ENCODE assay signal across 8 cellular contexts in genomic region chr7:66996444-66997191, GRCh38. TPM values are rescaled to one million over a fixed set of nuclear protein-coding genes. Genes with fewer than 3 reads are reported as not detected.
DNase-seq lines count a peak whose midpoint lies in the region; ATAC-seq and TF ChIP-seq lines count a peak whose summit lies in the region.
"Not testable (repeated sequence)": the region's sequence is repeated elsewhere in the genome, so short reads cannot be mapped to it uniquely, and the experiment has no call there.

A gene with protein sequence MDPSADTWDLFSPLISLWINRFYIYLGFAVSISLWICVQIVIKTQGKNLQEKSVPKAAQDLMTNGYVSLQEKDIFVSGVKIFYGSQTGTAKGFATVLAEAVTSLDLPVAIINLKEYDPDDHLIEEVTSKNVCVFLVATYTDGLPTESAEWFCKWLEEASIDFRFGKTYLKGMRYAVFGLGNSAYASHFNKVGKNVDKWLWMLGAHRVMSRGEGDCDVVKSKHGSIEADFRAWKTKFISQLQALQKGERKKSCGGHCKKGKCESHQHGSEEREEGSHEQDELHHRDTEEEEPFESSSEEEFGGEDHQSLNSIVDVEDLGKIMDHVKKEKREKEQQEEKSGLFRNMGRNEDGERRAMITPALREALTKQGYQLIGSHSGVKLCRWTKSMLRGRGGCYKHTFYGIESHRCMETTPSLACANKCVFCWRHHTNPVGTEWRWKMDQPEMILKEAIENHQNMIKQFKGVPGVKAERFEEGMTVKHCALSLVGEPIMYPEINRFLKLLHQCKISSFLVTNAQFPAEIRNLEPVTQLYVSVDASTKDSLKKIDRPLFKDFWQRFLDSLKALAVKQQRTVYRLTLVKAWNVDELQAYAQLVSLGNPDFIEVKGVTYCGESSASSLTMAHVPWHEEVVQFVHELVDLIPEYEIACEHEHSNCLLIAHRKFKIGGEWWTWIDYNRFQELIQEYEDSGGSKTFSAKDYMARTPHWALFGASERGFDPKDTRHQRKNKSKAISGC (plus strand): TSS chr7:66996833. CDS start chr7:66996979, 146 bp downstream.

- 0% methylated on average over 19 of the region's 44 CpGs for WGBS in esophagus squamous epithelium, 2 donors

- peak within 1 kb of the TSS; percentile 52 for H3K27ac ChIP-seq in Karpas-422 (ENCODE audit: low read length)
- peak within 1 kb of the TSS; percentile 81 to 100 (median 95) for H3K27ac ChIP-seq in esophagus squamous epithelium

- peak within 1 kb of the TSS; percentile 92 for H3K4me2 ChIP-seq in Karpas-422 (ENCODE audit: low read depth, low read length, poor library complexity, severe bottlenecking)

- peak within 1 kb of the TSS; percentile 88 for H2AFZ ChIP-seq in Karpas-422 (ENCODE audit: low read length)

- H3K36me3 ChIP-seq in Karpas-422 (ENCODE audit: insufficient read depth, low read length), result peaks cover 12% of the 10 kb centered on the region
- H3K36me3 ChIP-seq in esophagus squamous epithelium, result peaks cover 8 to 51% (median 16%) of the 10 kb centered on the region in 3 donors

- peak in 2 of 4 donors; percentile 57 to 68 for TF ChIP-seq POLR2A in esophagus squamous epithelium (IDR thresholded peaks at IDR 0.05)

- peak; percentile 88 for ATAC-seq in GM21825 (IDR thresholded peaks at IDR 0.05; ENCODE audit: unreplicated experiment)

- peak within 1 kb of the TSS; percentile 91 for H3K4me3 ChIP-seq in Karpas-422 (ENCODE audit: low read length)
- H3K4me3 ChIP-seq in esophagus squamous epithelium, result peak within 1 kb of the TSS; percentile 88 to 91 (median 90)

- intact Hi-C loops in esophagus squamous epithelium (cut with DNase I), result not testable (repeated sequence)

- DNase-seq in DMS79 (lab: John Stamatoyannopoulos, UW) (peak; percentile 97), Karpas-422 (peak; percentile 99), RKO (ENCODE audit: low spot score) (peak; percentile 97), activated T-helper 1 cell treated with Interleukin-2 at 50 U/mL for 16 hours (ENCODE audit: low read depth) (peak; percentile 96), esophagus squamous epithelium (lab: John Stamatoyannopoulos, UW) (peak; percentile 91), myocyte (ENCODE audit: low read depth) (peak; percentile 100)
- peak; percentile 94 to 98 for DNase-seq in stimulated activated CD8-positive, alpha-beta memory T cell treated with anti-CD3 and anti-CD28 coated beads, Interleukin-7, amount 100 ng/mL, for 48 hours (ENCODE audit: extremely low read depth in 1 of 2, low read depth in 1 of 2)

- peak within 1 kb of the TSS; percentile 80 for H3K9ac ChIP-seq in Karpas-422 (ENCODE audit: low read length)

- not testable (repeated sequence) for H4K20me1 ChIP-seq in Karpas-422 (ENCODE audit: insufficient read depth, low read depth, low read length)

- not testable (repeated sequence) for H3K9me2 ChIP-seq in Karpas-422 (replicated peaks; ENCODE audit: insufficient read depth, low read length)

- peaks cover 40% of the 10 kb centered on the region for H3K79me2 ChIP-seq in Karpas-422 (ENCODE audit: low read length)

- H3K9me3 ChIP-seq in Karpas-422 (ENCODE audit: low read length); esophagus squamous epithelium: not testable (repeated sequence)

- H3K27me3 ChIP-seq in Karpas-422 (ENCODE audit: low read length); esophagus squamous epithelium: not testable (repeated sequence)

- H3K4me1 ChIP-seq in Karpas-422 (ENCODE audit: low read length) (peaks cover 18% of the 10 kb centered on the region), esophagus squamous epithelium (peaks cover 0 to 39% (median 16%) of the 10 kb centered on the region in 3 donors)

- TF ChIP-seq CTCF in esophagus squamous epithelium (IDR thresholded peaks at IDR 0.05), result not testable (repeated sequence)

RNA-seq across cellular contexts. Expression of the gene that starts here (rescaled TPM):
- 17.3 and 21.5 TPM in 2 replicates for total RNA-seq in Karpas-422 (2014; rRNA removed; shearing (Covaris generic); ENCODE audit: low replicate concordance)
- total RNA-seq in esophagus squamous epithelium (10 to 100 TPM in 3 of 4 donors, 1 to 10 TPM in 1; 6.8 to 24.6 (median 17.5) TPM), myocyte (25.2 and 42.2 TPM in 2 replicates)
- 16.8 TPM for polyA plus RNA-seq in myocyte (2012)

Comparison
In these comparisons a context has a peak if more than half of its experiments do, and no peak if none do; other contexts are left out.
1. Peak in every context shown above with its lines: DNase-seq, ATAC-seq, H3K4me3 ChIP-seq and H3K27ac ChIP-seq.